1 cellular context compared by ENCODE assay signal in genomic region chr2:30225131-30225762, GRCh38.
TF ChIP-seq lines count a peak whose summit lies in the region.

No MANE protein-coding gene starts in this region.

TF ChIP-seq in GM23338, 12 proteins besides CTCF, POLR2A, EP300 and RAD21 (continued from another document):
- TF ChIP-seq ZNF462 (CRISPR knock-in tag; IDR thresholded peaks at IDR 0.05) (no peak), POLR2AphosphoS5 (IDR thresholded peaks at IDR 0.05; ENCODE audit: low read depth) (no peak), EZH2 (IDR thresholded peaks at IDR 0.05; ENCODE audit: low read depth, unreplicated experiment) (no peak)
